Comparison of ENCODE assay signal across 38 cellular contexts in the genomic region with DNA sequence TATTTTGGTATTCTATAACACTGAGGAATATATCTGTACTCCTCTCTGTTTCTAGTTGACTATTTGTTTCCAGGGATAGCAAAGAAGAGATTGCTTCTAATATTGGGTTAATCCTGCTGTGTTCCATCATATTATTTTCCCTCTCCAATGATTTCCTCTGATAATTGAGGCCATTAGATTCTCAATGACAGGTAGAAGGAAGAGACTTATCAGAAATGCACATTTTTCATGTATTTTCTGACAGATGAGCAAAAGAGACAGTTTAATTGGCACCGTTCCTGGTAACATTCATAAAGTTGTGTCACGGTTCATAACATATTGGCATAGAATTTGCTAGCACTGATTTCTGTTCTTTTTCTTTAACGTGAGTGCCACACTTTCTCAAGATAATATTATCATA. TPM values are rescaled to one million over a fixed set of nuclear protein-coding genes. Genes with fewer than 3 reads are reported as not detected.
"Had no signal": no experiment of that assay in that cellular context is flagged by ENCODE, and none has a peak within 500 bp of the region (broad histone marks: within the 10 kb centered on the region; RNA-seq: fewer than 3 reads in every experiment).

No MANE protein-coding gene starts in this region.

- H3K9ac ChIP-seq: KMS-11 had no signal

- H3K4me2 ChIP-seq: KMS-11 had no signal

- H3K27me3 ChIP-seq: MG63 had no signal

- H3K27ac ChIP-seq: KMS-11 had no signal

- DNase-seq: Karpas-422, Kasumi-1, KG1, MG63, MM.1S, MV-4-11, NCI-H1048, NCI-H1092, NCI-H1092 treated with DMSO at 0.1 percent for 48 hours, NCI-H1105, NCI-H1105 treated with DMSO at 0.1 percent for 48 hours, NCI-H1417, NCI-H1417 treated with DMSO at 0.1 percent for 48 hours, NCI-H1436, NCI-H1436 treated with DMSO at 0.1 percent for 48 hours, NCI-H146, NCI-H1694, NCI-H1694 treated with DMSO at 0.1 percent for 48 hours, NCI-H187, NCI-H187 treated with DMSO at 0.1 percent for 48 hours, NCI-H1930, NCI-H2029, NCI-H2029 treated with DMSO at 0.1 percent for 48 hours, NCI-H2081, NCI-H2081 treated with DMSO at 0.1 percent for 48 hours, NCI-H2107, NCI-H2171, NCI-H2171 treated with DMSO at 0.1 percent for 48 hours, NCI-H2227 treated with DMSO at 0.1 percent for 48 hours, NCI-H226, NCI-H345, NCI-H446, NCI-H446 treated with DMSO at 0.1 percent for 48 hours, NCI-H510A had no signal

- H3K4me3 ChIP-seq: MG63 had no signal

- H3K36me3 ChIP-seq: MG63 had no signal

- H3K9me3 ChIP-seq: MG63 had no signal

RNA-seq across cellular contexts. Expression of a gene that starts 58.2 kb away (rescaled TPM):
- total RNA-seq: LHCN-M2, M059J, NCI-H460 had no signal
